23 cellular contexts compared by ENCODE assay signal in the genomic region with DNA sequence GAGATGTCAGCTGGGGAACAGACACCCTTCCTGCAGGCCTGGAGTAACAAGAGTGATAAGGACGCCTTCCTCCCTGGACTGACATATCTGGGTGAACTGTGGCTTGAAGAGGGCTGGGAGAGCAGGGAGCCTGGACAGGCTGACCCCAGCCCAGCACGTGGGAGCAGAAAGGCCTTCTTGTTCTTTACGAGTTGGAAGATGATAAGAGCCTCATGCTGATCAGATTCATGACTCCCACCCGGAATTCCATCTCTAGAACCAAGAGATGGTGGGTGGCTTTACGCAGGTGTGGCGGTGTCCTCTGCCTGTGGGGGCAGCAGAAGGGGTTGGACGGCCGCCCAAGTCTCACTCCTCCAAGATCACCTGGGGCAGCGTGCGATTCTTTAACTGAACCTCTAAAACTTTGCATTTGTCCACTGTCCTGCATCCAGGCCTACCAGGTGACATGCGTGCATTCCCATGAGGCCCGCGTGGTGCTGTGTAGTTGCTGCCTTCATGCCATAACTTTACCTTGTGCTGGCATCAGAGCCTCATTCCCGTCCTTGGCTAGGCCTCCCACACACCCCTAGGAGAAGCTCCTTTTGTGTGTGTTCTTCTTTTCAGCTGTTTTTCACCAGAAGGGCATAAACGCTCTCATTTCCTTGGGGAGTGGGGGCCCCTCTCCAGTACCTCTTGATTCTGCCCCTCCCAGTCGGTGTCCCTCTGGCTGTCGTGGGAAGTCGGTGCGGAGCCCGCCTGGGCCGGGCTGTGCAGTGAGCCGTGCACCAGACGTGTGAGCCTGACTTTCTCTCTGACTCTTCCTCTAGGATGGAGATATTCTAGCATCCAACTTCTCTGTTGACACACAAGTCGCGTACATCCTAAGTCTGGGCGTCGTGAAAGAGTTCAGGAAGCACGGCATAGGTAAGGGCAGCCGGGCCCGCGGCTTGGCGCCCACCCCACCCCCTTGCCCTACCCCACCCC. TPM values are rescaled to one million over a fixed set of nuclear protein-coding genes. Genes with fewer than 3 reads are reported as not detected.
A peak's percentile ranks its signal among the peaks of the same experiment; 100 is the strongest.
DNase-seq lines count a peak whose midpoint lies in the region; ATAC-seq and TF ChIP-seq lines count a peak whose summit lies in the region.
"Had no signal": no experiment of that assay in that cellular context is flagged by ENCODE, and none has a peak within 500 bp of the region (broad histone marks: within the 10 kb centered on the region; RNA-seq: fewer than 3 reads in every experiment).

No MANE protein-coding gene starts in this region.

- H3K27ac ChIP-seq in WERI-Rb-1 (peak overlapping the region; percentile 34), right cardiac atrium (ENCODE audit: low read length) (peak overlapping the region; percentile 26)
- H3K27ac ChIP-seq: KMS-11, thoracic aorta had no signal

- TF ChIP-seq CTCF in WERI-Rb-1 (IDR thresholded peaks at IDR 0.05; ENCODE audit: low read depth, low read length), result no peak

- peaks cover 51 to 59% of the 10 kb centered on the region in 2 donors for H3K36me3 Mint-ChIP-seq in stimulated activated naive B cell treated with anti-CD40 and anti-IgM and Interleukin-4, amounts not matched to agents 10 μg/mL and 1 μg/mL and 100 μg/mL, for 72 hours

- H3K9me3 ChIP-seq in WERI-Rb-1 (ENCODE audit: severe bottlenecking) (no peaks in the 10 kb centered on the region), right cardiac atrium (ENCODE audit: control insufficient read depth, low read length) (no peaks in the 10 kb centered on the region)
- H3K9me3 ChIP-seq: thoracic aorta had no signal

- H3K4me1 ChIP-seq in right cardiac atrium (ENCODE audit: control insufficient read depth, insufficient read depth, low read length), result peaks cover 5% of the 10 kb centered on the region

- ATAC-seq in Right ventricle myocardium superior (ENCODE audit: poor library complexity), result peak; percentile 35
- ATAC-seq in right cardiac atrium, result peak in 1 of 2 donors; percentile 6
- no peak for ATAC-seq in stimulated activated naive B cell treated with anti-CD40 and anti-IgM and Interleukin-4, amounts not matched to agents 10 μg/mL and 1 μg/mL and 100 μg/mL, for 72 hours (replicated peaks)
- no peak for ATAC-seq in HG03521 (IDR thresholded peaks at IDR 0.05; ENCODE audit: unreplicated experiment)
- no peak for ATAC-seq in HG02973 (IDR thresholded peaks at IDR 0.05; ENCODE audit: unreplicated experiment)
- ATAC-seq: naive thymus-derived CD4-positive, alpha-beta T cell; stimulated activated memory B cell treated with anti-CD40 and anti-IgM and Interleukin-4, amounts not matched to agents 10 μg/mL and 1 μg/mL and 100 μg/mL, for 72 hours; T-helper 17 cell had no signal

- H3K4me3 ChIP-seq in WERI-Rb-1 (ENCODE audit: low read depth, low read length), result no peak overlapping the region
- no peak overlapping the region for H3K4me3 ChIP-seq in right cardiac atrium (ENCODE audit: low read length)
- H3K4me3 ChIP-seq: thoracic aorta had no signal

- 83% methylated on average over 32 of the region's 32 CpGs for WGBS in right cardiac atrium

- H3K36me3 ChIP-seq in WERI-Rb-1, result peaks cover 65% of the 10 kb centered on the region

- H3K27me3 ChIP-seq in WERI-Rb-1 (ENCODE audit: insufficient read depth, low read depth, severe bottlenecking) (no peaks in the 10 kb centered on the region), right cardiac atrium (ENCODE audit: control insufficient read depth, insufficient read depth) (no peaks in the 10 kb centered on the region)

- H3K27me3 Mint-ChIP-seq in stimulated activated naive B cell treated with anti-CD40 and anti-IgM and Interleukin-4, amounts not matched to agents 10 μg/mL and 1 μg/mL and 100 μg/mL, for 72 hours, result no peaks in the 10 kb centered on the region
- H3K27me3 Mint-ChIP-seq: memory B cell; naive thymus-derived CD4-positive, alpha-beta T cell; stimulated activated memory B cell treated with anti-CD40 and anti-IgM and Interleukin-4, amounts not matched to agents 10 μg/mL and 1 μg/mL and 100 μg/mL, for 72 hours; T-helper 17 cell had no signal

- H3K4me1 Mint-ChIP-seq in stimulated activated naive B cell treated with anti-CD40 and anti-IgM and Interleukin-4, amounts not matched to agents 10 μg/mL and 1 μg/mL and 100 μg/mL, for 72 hours, result peaks cover 0 to 6% of the 10 kb centered on the region in 2 donors
- H3K4me1 Mint-ChIP-seq: CD14-positive monocyte; memory B cell; stimulated activated memory B cell treated with anti-CD40 and anti-IgM and Interleukin-4, amounts not matched to agents 10 μg/mL and 1 μg/mL and 100 μg/mL, for 72 hours had no signal

- H3K4me3 Mint-ChIP-seq in stimulated activated naive B cell treated with anti-CD40 and anti-IgM and Interleukin-4, amounts not matched to agents 10 μg/mL and 1 μg/mL and 100 μg/mL, for 72 hours, result no peak overlapping the region
- H3K4me3 Mint-ChIP-seq: CD14-positive monocyte; HFFc6; memory B cell; naive thymus-derived CD4-positive, alpha-beta T cell; stimulated activated memory B cell treated with anti-CD40 and anti-IgM and Interleukin-4, amounts not matched to agents 10 μg/mL and 1 μg/mL and 100 μg/mL, for 72 hours had no signal

- H3K9me3 Mint-ChIP-seq in stimulated activated naive B cell treated with anti-CD40 and anti-IgM and Interleukin-4, amounts not matched to agents 10 μg/mL and 1 μg/mL and 100 μg/mL, for 72 hours, result no peaks in the 10 kb centered on the region
- H3K9me3 Mint-ChIP-seq: activated T-helper 2 cell treated with anti-CD3 and anti-CD28 coated beads, Interferon-gamma antibody, Interleukin-2, Interleukin-4, amounts not matched to agents 10 μg/mL and 5 μg/mL and 100 μg/mL, durations not matched to agents 14 hours and 24 hours and 36 hours; CD14-positive monocyte; HFFc6; memory B cell; naive thymus-derived CD4-positive, alpha-beta T cell; stimulated activated memory B cell treated with anti-CD40 and anti-IgM and Interleukin-4, amounts not matched to agents 10 μg/mL and 1 μg/mL and 100 μg/mL, for 72 hours had no signal

- DNase-seq in Right ventricle myocardium superior (no peak), cardiac septum (ENCODE audit: low spot score) (no peak), WERI-Rb-1 (no peak), right cardiac atrium (peak in 1 of 3 donors; percentile 44), NCI-H748 treated with DMSO at 0.1 percent for 48 hours (lab: John Stamatoyannopoulos, UW) (no peak)
- no peak for DNase-seq in stimulated activated naive B cell treated with anti-CD40 and anti-IgM and Interleukin-4, amounts not matched to agents 10 μg/mL and 1 μg/mL and 100 μg/mL, for 72 hours
- DNase-seq: central memory CD4-positive, alpha-beta T cell; erythroblast; foreskin melanocyte; HFFc6; naive thymus-derived CD4-positive, alpha-beta T cell; NCI-H1694 treated with DMSO at 0.1 percent for 48 hours; T-helper 17 cell had no signal

- intact Hi-C loops in Right ventricle myocardium superior (cut with DNase I) (no loop called here), cardiac septum (cut with DNase I) (no loop called here), right cardiac atrium (cut with DNase I) (no loop called here)

- H3K27ac Mint-ChIP-seq in stimulated activated naive B cell treated with anti-CD40 and anti-IgM and Interleukin-4, amounts not matched to agents 10 μg/mL and 1 μg/mL and 100 μg/mL, for 72 hours, result peak overlapping the region; percentile 65
- H3K27ac Mint-ChIP-seq: activated T-helper 2 cell treated with anti-CD3 and anti-CD28 coated beads, Interferon-gamma antibody, Interleukin-2, Interleukin-4, amounts not matched to agents 10 μg/mL and 5 μg/mL and 100 μg/mL, durations not matched to agents 14 hours and 24 hours and 36 hours; memory B cell; stimulated activated memory B cell treated with anti-CD40 and anti-IgM and Interleukin-4, amounts not matched to agents 10 μg/mL and 1 μg/mL and 100 μg/mL, for 72 hours had no signal

RNA-seq across cellular contexts. Expression of a gene that starts 13.3 kb away (rescaled TPM):
- total RNA-seq in Right ventricle myocardium superior, result not detected
- total RNA-seq in cardiac septum, result not detected
- total RNA-seq in right cardiac atrium, result not detected
- polyA plus RNA-seq in right cardiac atrium, result not detected
- total RNA-seq: activated CD8-positive, alpha-beta memory T cell treated with anti-CD3 and anti-CD28 coated beads for 36 hours; activated T-helper 2 cell treated with anti-CD3 and anti-CD28 coated beads, Interferon-gamma antibody, Interleukin-2, Interleukin-4, amounts not matched to agents 10 μg/mL and 5 μg/mL and 100 μg/mL, durations not matched to agents 14 hours and 24 hours and 36 hours; HFFc6; naive thymus-derived CD4-positive, alpha-beta T cell; T-helper 17 cell; thoracic aorta had no signal
- polyA plus RNA-seq: CD14-positive monocyte; keratinocyte; naive thymus-derived CD4-positive, alpha-beta T cell had no signal

RNA-seq across cellular contexts. Expression of a gene that starts 18.8 kb away (rescaled TPM):
- total RNA-seq in Right ventricle myocardium superior, result 17.4 TPM
- total RNA-seq in cardiac septum, result 15.3 TPM
- 10 to 100 TPM; 16.8 to 22.2 (median 18.6) TPM for total RNA-seq in right cardiac atrium
- polyA plus RNA-seq in right cardiac atrium, result 8.5 TPM

RNA-seq across cellular contexts. Expression of a gene that starts 38.5 kb away (rescaled TPM):
- total RNA-seq in Right ventricle myocardium superior (47.0 TPM), cardiac septum (25.5 TPM), right cardiac atrium (10 to 100 TPM; 40.7 to 51.5 (median 46.0) TPM)
- polyA plus RNA-seq in right cardiac atrium, result 50.9 TPM

RNA-seq across cellular contexts. Expression of a gene that starts 38.7 kb away (rescaled TPM):
- 1.5 TPM for total RNA-seq in Right ventricle myocardium superior
- 1.8 TPM for total RNA-seq in cardiac septum
- 1 to 10 TPM; 2.0 to 3.5 (median 2.2) TPM for total RNA-seq in right cardiac atrium
- 0.88 TPM for polyA plus RNA-seq in right cardiac atrium
